Comparison of ENCODE assay signal across 22 cellular contexts in the genomic region with DNA sequence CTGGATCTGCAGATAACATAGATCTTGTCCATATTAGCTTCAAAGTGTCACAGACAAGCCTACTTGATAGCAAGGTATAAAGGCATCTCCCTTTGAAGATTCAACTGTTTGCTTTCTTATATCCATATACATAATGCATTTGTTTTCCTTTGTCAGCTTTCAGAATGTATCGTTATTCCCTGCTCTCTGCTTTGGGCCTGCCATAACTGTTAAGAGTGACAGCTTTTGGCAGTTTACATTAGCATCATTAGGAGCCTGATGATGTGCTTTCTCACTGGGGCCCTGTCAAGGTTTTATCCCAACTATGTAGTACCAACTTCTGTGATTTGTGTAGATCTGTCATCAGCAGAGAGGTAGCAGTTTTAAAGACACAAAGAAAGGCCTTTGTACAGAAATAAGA.
"Had no signal": no experiment of that assay in that cellular context is flagged by ENCODE, and none has a peak within 500 bp of the region (broad histone marks: within the 10 kb centered on the region; RNA-seq: fewer than 3 reads in every experiment).

No MANE protein-coding gene starts in this region.

- H3K27ac Mint-ChIP-seq: endodermal cell; natural killer cell treated with Interleukin-12 subunit alpha and Interleukin-12 subunit beta and Interleukin-15 and Interleukin-18, amount 100 ng/mL, for 72 hours; stimulated activated memory B cell treated with anti-CD40 and anti-IgM and Interleukin-4, amounts not matched to agents 10 μg/mL and 1 μg/mL and 100 μg/mL, for 72 hours; stimulated activated naive CD8-positive, alpha-beta T cell treated with anti-CD3 and anti-CD28 coated beads, Interleukin-15, Interleukin-2, amounts not matched to agents 100 ng/mL and 50 ng/mL, for 24 hours had no signal

- ATAC-seq: foreskin keratinocyte; left cardiac atrium; left ventricle myocardium superior; natural killer cell treated with Interleukin-12 subunit alpha and Interleukin-12 subunit beta and Interleukin-15 and Interleukin-18, amount 100 ng/mL, for 72 hours; psoas muscle; sciatic nerve; stimulated activated memory B cell treated with anti-CD40 and anti-IgM and Interleukin-4, amounts not matched to agents 10 μg/mL and 1 μg/mL and 100 μg/mL, for 72 hours had no signal

- H3K9me3 Mint-ChIP-seq: stimulated activated memory B cell treated with anti-CD40 and anti-IgM and Interleukin-4, amounts not matched to agents 10 μg/mL and 1 μg/mL and 100 μg/mL, for 72 hours had no signal

- H3K27me3 Mint-ChIP-seq: natural killer cell treated with Interleukin-12 subunit alpha and Interleukin-12 subunit beta and Interleukin-15 and Interleukin-18, amount 100 ng/mL, for 72 hours; stimulated activated memory B cell treated with anti-CD40 and anti-IgM and Interleukin-4, amounts not matched to agents 10 μg/mL and 1 μg/mL and 100 μg/mL, for 72 hours; stimulated activated naive CD8-positive, alpha-beta T cell treated with anti-CD3 and anti-CD28 coated beads, Interleukin-15, Interleukin-2, amounts not matched to agents 100 ng/mL and 50 ng/mL, for 24 hours had no signal

- H3K4me1 Mint-ChIP-seq: endodermal cell; stimulated activated memory B cell treated with anti-CD40 and anti-IgM and Interleukin-4, amounts not matched to agents 10 μg/mL and 1 μg/mL and 100 μg/mL, for 72 hours had no signal

- DNase-seq: effector CD4-positive, alpha-beta T cell; endodermal cell; erythroblast; foreskin keratinocyte; head of caudate nucleus; kidney; left cardiac atrium; left ventricle myocardium superior; mesenchymal stem cell; midbrain; psoas muscle; spleen; stimulated activated CD4-positive, alpha-beta T cell treated with anti-CD3 and anti-CD28 coated beads, Interleukin-15, amount 100 ng/mL, for 24 hours; stimulated activated CD4-positive, alpha-beta T cell treated with anti-CD3 and anti-CD28 coated beads, Interleukin-1b, Interleukin-23, amount 100 ng/mL, for 48 hours; stimulated activated CD4-positive, alpha-beta T cell treated with anti-CD3 and anti-CD28 coated beads, Interleukin-4, amount 100 ng/mL, for 24 hours; tibial artery; upper lobe of left lung; uterus had no signal

- H3K36me3 Mint-ChIP-seq: natural killer cell treated with Interleukin-12 subunit alpha and Interleukin-12 subunit beta and Interleukin-15 and Interleukin-18, amount 100 ng/mL, for 72 hours; stimulated activated memory B cell treated with anti-CD40 and anti-IgM and Interleukin-4, amounts not matched to agents 10 μg/mL and 1 μg/mL and 100 μg/mL, for 72 hours had no signal

- H3K4me3 Mint-ChIP-seq: endodermal cell; natural killer cell treated with Interleukin-12 subunit alpha and Interleukin-12 subunit beta and Interleukin-15 and Interleukin-18, amount 100 ng/mL, for 72 hours; stimulated activated memory B cell treated with anti-CD40 and anti-IgM and Interleukin-4, amounts not matched to agents 10 μg/mL and 1 μg/mL and 100 μg/mL, for 72 hours; stimulated activated naive CD8-positive, alpha-beta T cell treated with anti-CD3 and anti-CD28 coated beads, Interleukin-15, Interleukin-2, amounts not matched to agents 100 ng/mL and 50 ng/mL, for 24 hours had no signal
